ENCODE assay signal across 30 cellular contexts in the genomic region with DNA sequence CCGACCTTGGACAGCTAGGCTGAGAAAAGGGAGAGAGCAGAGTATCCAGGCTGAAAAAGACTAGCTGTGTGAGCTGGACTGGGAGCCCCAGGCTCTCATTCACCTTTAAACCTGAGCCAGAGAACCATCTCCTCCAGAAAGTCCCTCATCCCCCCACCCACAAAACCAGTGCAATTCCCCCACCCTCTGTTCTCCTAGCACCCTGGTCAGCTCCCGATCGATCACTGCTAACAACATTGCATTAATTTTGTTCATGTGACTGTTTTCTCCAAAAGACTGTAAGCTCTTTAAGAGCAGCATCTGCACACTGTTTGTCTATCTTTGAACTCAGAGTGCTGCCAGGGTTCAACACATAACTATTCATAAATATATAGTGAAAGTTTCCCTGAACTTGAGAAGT.
"Had no signal": no experiment of that assay in that cellular context is flagged by ENCODE, and none has a peak within 500 bp of the region (broad histone marks: within the 10 kb centered on the region; RNA-seq: fewer than 3 reads in every experiment).

No MANE protein-coding gene starts in this region.

- H3K4me3 Mint-ChIP-seq: activated CD4-positive, alpha-beta memory T cell treated with anti-CD3 and anti-CD28 coated beads for 36 hours; activated CD4-positive, alpha-beta T cell treated with anti-CD3 and anti-CD28 coated beads for 36 hours; activated CD4-positive, alpha-beta T cell treated with anti-CD3 and anti-CD28 coated beads, Interleukin-2, amount 10 ng/mL, durations not matched to agents 24 days and 14 days; activated CD8-positive, alpha-beta memory T cell treated with anti-CD3 and anti-CD28 coated beads, Interleukin-2, amount 10 ng/mL, durations not matched to agents 7 days and 5 days; activated CD8-positive, alpha-beta T cell treated with anti-CD3 and anti-CD28 coated beads, Interleukin-2, amount 10 ng/mL, durations not matched to agents 7 days and 5 days; activated naive CD8-positive, alpha-beta T cell; activated T-cell treated with anti-CD3 and anti-CD28 coated beads, Interleukin-2, amount 50 U/mL, for 4 hours; activated T-helper 17 cell treated with anti-CD3 and anti-CD28 coated beads, Interleukin-2, amount 50 U/mL, for 72 hours; brain; T-helper 17 cell had no signal

- H3K27ac Mint-ChIP-seq: activated CD4-positive, alpha-beta memory T cell treated with anti-CD3 and anti-CD28 coated beads for 36 hours; activated CD4-positive, alpha-beta T cell treated with anti-CD3 and anti-CD28 coated beads for 36 hours; activated CD4-positive, alpha-beta T cell treated with anti-CD3 and anti-CD28 coated beads, Interleukin-2, amount 10 ng/mL, durations not matched to agents 24 days and 14 days; activated CD8-positive, alpha-beta memory T cell treated with anti-CD3 and anti-CD28 coated beads, Interleukin-2, amount 10 ng/mL, durations not matched to agents 7 days and 5 days; activated T-helper 17 cell treated with anti-CD3 and anti-CD28 coated beads, Interleukin-2, amount 50 U/mL, for 72 hours; T-helper 17 cell had no signal

- H3K4me3 ChIP-seq: ascending aorta, breast epithelium, cardiac muscle cell, colonic mucosa, esophagus squamous epithelium, gastroesophageal sphincter, heart right ventricle, hepatocyte had no signal

- ATAC-seq: activated CD4-positive, alpha-beta T cell treated with anti-CD3 and anti-CD28 coated beads for 36 hours; activated CD8-positive, alpha-beta memory T cell treated with anti-CD3 and anti-CD28 coated beads, Interleukin-2, amount 10 ng/mL, durations not matched to agents 7 days and 5 days; activated CD8-positive, alpha-beta T cell treated with anti-CD3 and anti-CD28 coated beads, Interleukin-2, amount 10 ng/mL, durations not matched to agents 7 days and 5 days; activated T-cell treated with anti-CD3 and anti-CD28 coated beads, Interleukin-2, amount 50 U/mL, for 4 hours; activated T-helper 17 cell treated with anti-CD3 and anti-CD28 coated beads, Interleukin-2, amount 50 U/mL, for 72 hours; gastroesophageal sphincter; heart right ventricle; T-helper 17 cell had no signal

- H3K79me2 ChIP-seq: hepatocyte had no signal

- H3K36me3 ChIP-seq: ascending aorta, breast epithelium, cardiac muscle cell, colonic mucosa, esophagus squamous epithelium, gastroesophageal sphincter, heart right ventricle had no signal

- H3K27me3 ChIP-seq: ascending aorta, breast epithelium, colonic mucosa had no signal

- H3K9me3 ChIP-seq: ascending aorta, breast epithelium, colonic mucosa, esophagus squamous epithelium, gastroesophageal sphincter, heart right ventricle had no signal

- H3K27me3 Mint-ChIP-seq: activated CD4-positive, alpha-beta memory T cell treated with anti-CD3 and anti-CD28 coated beads for 36 hours; activated CD4-positive, alpha-beta T cell treated with anti-CD3 and anti-CD28 coated beads for 36 hours had no signal

- H3K36me3 Mint-ChIP-seq: activated CD4-positive, alpha-beta memory T cell treated with anti-CD3 and anti-CD28 coated beads for 36 hours; activated CD8-positive, alpha-beta memory T cell treated with anti-CD3 and anti-CD28 coated beads, Interleukin-2, amount 10 ng/mL, durations not matched to agents 7 days and 5 days; activated naive CD8-positive, alpha-beta T cell; brain had no signal

- H3K4me1 ChIP-seq: breast epithelium, colonic mucosa had no signal

- H3K9me3 Mint-ChIP-seq: activated CD4-positive, alpha-beta memory T cell treated with anti-CD3 and anti-CD28 coated beads for 36 hours; activated CD4-positive, alpha-beta T cell treated with anti-CD3 and anti-CD28 coated beads, Interleukin-2, amount 10 ng/mL, durations not matched to agents 24 days and 14 days; activated T-cell treated with anti-CD3 and anti-CD28 coated beads, Interleukin-2, amount 50 U/mL, for 4 hours; activated T-helper 17 cell treated with anti-CD3 and anti-CD28 coated beads, Interleukin-2, amount 50 U/mL, for 72 hours; brain had no signal

- H3K27ac ChIP-seq: ascending aorta, breast epithelium, cardiac muscle cell, colonic mucosa, epithelial cell of prostate, esophagus squamous epithelium, gastroesophageal sphincter, heart right ventricle had no signal

- DNase-seq: activated CD4-positive, alpha-beta memory T cell treated with anti-CD3 and anti-CD28 coated beads for 36 hours; activated CD4-positive, alpha-beta T cell treated with anti-CD3 and anti-CD28 coated beads for 36 hours; activated CD4-positive, alpha-beta T cell treated with anti-CD3 and anti-CD28 coated beads, Interleukin-2, amount 10 ng/mL, durations not matched to agents 24 days and 14 days; activated CD4-positive, CD25-positive, alpha-beta regulatory T cell; activated CD4-positive, CD25-positive, alpha-beta regulatory T cell treated with anti-CD3 and anti-CD28 coated beads, Interleukin-2, amount 50 U/mL, for 72 hours; activated CD8-positive, alpha-beta memory T cell treated with anti-CD3 and anti-CD28 coated beads, Interleukin-2, amount 10 ng/mL, durations not matched to agents 7 days and 5 days; activated CD8-positive, alpha-beta memory T cell treated with anti-CD3 and anti-CD28 coated beads, Interleukin-2, amount 50 U/mL, for 4 hours; activated CD8-positive, alpha-beta T cell treated with anti-CD3 and anti-CD28 coated beads, Interleukin-2, amount 10 ng/mL, durations not matched to agents 7 days and 5 days; activated effector memory CD4-positive, alpha-beta T cell treated with Interleukin-2 at 50 U/mL for 16 hours; activated gamma-delta T cell treated with Interleukin-2 at 50 U/mL for 16 hours; activated naive CD4-positive, alpha-beta T cell treated with anti-CD3 and anti-CD28 coated beads, Interleukin-2, amount 50 U/mL, for 16 hours; activated naive CD4-positive, alpha-beta T cell treated with Interleukin-2 at 50 U/mL for 16 hours; activated T-cell treated with anti-CD3 and anti-CD28 coated beads, Interleukin-2, amount 50 U/mL, for 4 hours; central memory CD4-positive, alpha-beta T cell; cerebellar nuclear complex; colonic mucosa; effector CD8-positive, alpha-beta T cell; esophagus squamous epithelium; foreskin melanocyte; heart right ventricle; T-helper 17 cell had no signal

- H2AFZ ChIP-seq: hepatocyte had no signal

- H3K4me1 Mint-ChIP-seq: activated T-helper 17 cell treated with anti-CD3 and anti-CD28 coated beads, Interleukin-2, amount 50 U/mL, for 72 hours had no signal

- H3K4me2 ChIP-seq: hepatocyte had no signal
